ENCODE assay signal across 8 cellular contexts in genomic region chr1:43329995-43330751, GRCh38. TPM values are rescaled to one million over a fixed set of nuclear protein-coding genes. Genes with fewer than 3 reads are reported as not detected.
DNase-seq lines count a peak whose midpoint lies in the region; ATAC-seq and TF ChIP-seq lines count a peak whose summit lies in the region.

No MANE protein-coding gene starts in this region.

- H4K20me1 ChIP-seq in BLaER1 = no peaks in the 10 kb centered on the region

- 0 out of 2 replicates have a peak overlapping the region, but pooled peaks have one; percentile 31 for H3K9ac ChIP-seq in BLaER1

- H3K27ac Mint-ChIP-seq in activated naive CD4-positive, alpha-beta T cell treated with anti-CD3 and anti-CD28 coated beads, Interleukin-2, amount 10 ng/mL, durations not matched to agents 7 days and 5 days = no peak overlapping the region

- peak overlapping the region; percentile 74 for H3K4me2 ChIP-seq in BLaER1

- peaks cover 13% of the 10 kb centered on the region for H3K9me3 Mint-ChIP-seq in activated naive CD4-positive, alpha-beta T cell treated with anti-CD3 and anti-CD28 coated beads, Interleukin-2, amount 10 ng/mL, durations not matched to agents 7 days and 5 days

- H3K27ac ChIP-seq in BLaER1 = peak overlapping the region; percentile 58

- no peak overlapping the region for H3K4me3 ChIP-seq in BLaER1
- H3K4me3 ChIP-seq in kidney epithelial cell (ENCODE audit: low read depth, low read length) = no peak overlapping the region

- ATAC-seq in HG03521 (IDR thresholded peaks at IDR 0.05; ENCODE audit: unreplicated experiment) (no peak), GM18907 (IDR thresholded peaks at IDR 0.05; ENCODE audit: unreplicated experiment) (no peak)

- H3K4me1 Mint-ChIP-seq in activated naive CD4-positive, alpha-beta T cell treated with anti-CD3 and anti-CD28 coated beads, Interleukin-2, amount 10 ng/mL, durations not matched to agents 7 days and 5 days = peaks cover 6% of the 10 kb centered on the region

- CTCF ChIA-PET in activated naive CD4-positive, alpha-beta T cell treated with anti-CD3 and anti-CD28 coated beads, Interleukin-2, amount 10 ng/mL, durations not matched to agents 7 days and 5 days (lab: Charles Lee) = interaction anchor here (0.7 to 1.5 kb wide), 3 partner anchors 28 to 93 kb away, joined by 3 to 5 read pairs (median 3); partner anchors contain the start of gene CDC20

- no peaks in the 10 kb centered on the region for H3K27me3 ChIP-seq in BLaER1
- no peaks in the 10 kb centered on the region for H3K27me3 ChIP-seq in kidney epithelial cell (ENCODE audit: control insufficient read depth, insufficient read depth, low read length)

- peaks cover 6% of the 10 kb centered on the region for H3K27me3 Mint-ChIP-seq in activated naive CD4-positive, alpha-beta T cell treated with anti-CD3 and anti-CD28 coated beads, Interleukin-2, amount 10 ng/mL, durations not matched to agents 7 days and 5 days

- H3K4me1 ChIP-seq in BLaER1 = peaks cover 21% of the 10 kb centered on the region

- peaks cover 19% of the 10 kb centered on the region for H3K9me3 ChIP-seq in BLaER1

- peaks cover 1% of the 10 kb centered on the region for H3K36me3 Mint-ChIP-seq in activated naive CD4-positive, alpha-beta T cell treated with anti-CD3 and anti-CD28 coated beads, Interleukin-2, amount 10 ng/mL, durations not matched to agents 7 days and 5 days

- peak; percentile 84 for DNase-seq in LHCN-M2 (ENCODE audit: low read depth)
- DNase-seq in activated naive CD4-positive, alpha-beta T cell treated with anti-CD3 and anti-CD28 coated beads, Interleukin-2, amount 10 ng/mL, durations not matched to agents 7 days and 5 days = peak; percentile 27
- DNase-seq in kidney epithelial cell (ENCODE audit: low read depth) = peak; percentile 65
- peak; percentile 63 to 67 for DNase-seq in stimulated activated CD8-positive, alpha-beta memory T cell treated with anti-CD3 and anti-CD28 coated beads, Interleukin-15, amount 100 ng/mL, for 48 hours (ENCODE audit: low read depth in 2 of 2)
- no peak for DNase-seq in HuH-7 (ENCODE audit: low spot score)

- TF ChIP-seq CTCF in kidney epithelial cell (IDR thresholded peaks at IDR 0.05; ENCODE audit: insufficient read depth, low read length, poor library complexity, severe bottlenecking) = no peak

- no peaks in the 10 kb centered on the region for H3K36me3 ChIP-seq in BLaER1
- H3K36me3 ChIP-seq in kidney epithelial cell (ENCODE audit: control insufficient read depth, insufficient read depth, low read length) = no peaks in the 10 kb centered on the region

- H3K4me3 Mint-ChIP-seq in activated naive CD4-positive, alpha-beta T cell treated with anti-CD3 and anti-CD28 coated beads, Interleukin-2, amount 10 ng/mL, durations not matched to agents 7 days and 5 days = no peak overlapping the region

RNA-seq across cellular contexts. Expression of gene MPL, which starts 7.4 kb away (rescaled TPM):
- total RNA-seq in LHCN-M2 (2014; rRNA removed) (not detected in 2 replicates), kidney epithelial cell (not detected in 2 replicates)
- polyA plus RNA-seq in LHCN-M2 (2012) = not detected

RNA-seq across cellular contexts. Expression of gene CDC20, which starts 28.6 kb away (rescaled TPM):
- 203 and 206 TPM in 2 replicates for total RNA-seq in LHCN-M2 (2014; rRNA removed)
- polyA plus RNA-seq in LHCN-M2 (2012) = 108 TPM
- 16.2 and 22.3 TPM in 2 replicates for total RNA-seq in kidney epithelial cell

RNA-seq across cellular contexts. Expression of gene TIE1, which starts 29.4 kb away (rescaled TPM):
- total RNA-seq in LHCN-M2 (2014; rRNA removed) = 0.11 and 0.58 TPM in 2 replicates
- 0.01 TPM for polyA plus RNA-seq in LHCN-M2 (2012)
- 6.5 and 7.1 TPM in 2 replicates for total RNA-seq in kidney epithelial cell

RNA-seq across cellular contexts. Expression of gene ELOVL1, which starts 37.6 kb away (rescaled TPM):
- total RNA-seq in LHCN-M2 (2014; rRNA removed) (84.8 and 88.4 TPM in 2 replicates), kidney epithelial cell (93.8 and 99.7 TPM in 2 replicates)
- polyA plus RNA-seq in LHCN-M2 (2012) = 179 TPM

RNA-seq across cellular contexts. Expression of gene C1orf210, which starts 44.8 kb away (rescaled TPM):
- total RNA-seq in LHCN-M2 (2014; rRNA removed) (not detected in 2 replicates), kidney epithelial cell (4.8 and 6.6 TPM in 2 replicates)
- not detected for polyA plus RNA-seq in LHCN-M2 (2012)
